8 cellular contexts compared by ENCODE assay signal in the genomic region with DNA sequence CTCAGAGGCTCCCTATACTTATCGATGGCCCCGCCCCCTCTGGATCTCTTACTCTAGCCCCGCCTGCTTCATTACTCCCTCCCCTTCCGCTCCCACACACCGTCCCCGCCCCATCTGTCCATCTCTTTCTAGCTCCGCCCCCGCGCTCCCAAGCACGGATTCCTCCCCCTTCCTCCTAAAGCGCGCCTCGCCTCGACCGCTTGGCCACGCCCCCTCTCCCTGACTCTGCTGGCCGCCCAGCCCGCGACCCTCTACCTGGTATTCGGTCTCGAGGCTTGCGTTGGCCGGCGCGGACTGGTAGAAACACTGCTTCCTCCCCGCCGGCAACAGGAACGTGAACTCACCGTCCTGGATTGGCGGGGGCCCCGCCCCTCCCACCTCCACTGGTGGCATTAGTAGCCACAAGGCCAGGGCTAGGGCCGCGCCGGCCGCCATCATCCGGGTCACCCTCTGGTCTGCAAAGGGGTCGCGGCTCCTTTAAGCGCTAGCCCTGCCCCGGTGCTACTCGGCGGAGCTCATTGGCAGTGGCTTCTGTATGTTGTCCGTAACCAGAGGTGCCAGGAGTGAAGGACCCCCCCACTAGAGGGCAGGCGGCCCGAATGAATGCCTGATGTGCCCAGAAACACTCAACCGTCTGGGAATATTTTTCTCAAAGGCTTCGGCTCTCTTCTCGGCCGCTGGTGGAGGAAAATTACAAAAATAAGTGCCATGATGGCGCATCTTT. TPM values are rescaled to one million over a fixed set of nuclear protein-coding genes. Genes with fewer than 3 reads are reported as not detected.
A peak's percentile ranks its signal among the peaks of the same experiment; 100 is the strongest.
DNase-seq lines count a peak whose midpoint lies in the region; ATAC-seq and TF ChIP-seq lines count a peak whose summit lies in the region.

A gene with protein sequence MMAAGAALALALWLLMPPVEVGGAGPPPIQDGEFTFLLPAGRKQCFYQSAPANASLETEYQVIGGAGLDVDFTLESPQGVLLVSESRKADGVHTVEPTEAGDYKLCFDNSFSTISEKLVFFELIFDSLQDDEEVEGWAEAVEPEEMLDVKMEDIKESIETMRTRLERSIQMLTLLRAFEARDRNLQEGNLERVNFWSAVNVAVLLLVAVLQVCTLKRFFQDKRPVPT (minus strand): TSS at position 459 of the 724 bp plus-strand sequence. CDS start 21 bp downstream, at position 438.

- ATAC-seq in GM19372 (IDR thresholded peaks at IDR 0.05; ENCODE audit: low read depth, unreplicated experiment), result peak; percentile 74
- ATAC-seq in HG03571 (IDR thresholded peaks at IDR 0.05; ENCODE audit: unreplicated experiment), result peak; percentile 68

- peaks cover 11% of the 10 kb centered on the region for H3K4me1 Mint-ChIP-seq in CD14-positive monocyte

- peak within 1 kb of the TSS; percentile 72 to 75 for H3K9ac ChIP-seq in liver (ENCODE audit: low read depth in 1 of 2, low read length in 2 of 2)

- H3K27ac Mint-ChIP-seq in CD14-positive monocyte, result peak within 1 kb of the TSS; percentile 97 to 100 (median 99)

- WGBS in liver, result under 1% methylated on average over 50 of the region's 50 CpGs

- peak within 1 kb of the TSS; percentile 58 to 97 (median 83) for H3K4me3 ChIP-seq in dorsolateral prefrontal cortex
- H3K4me3 ChIP-seq in liver (ENCODE audit: low read depth in 1 of 3, low read length in 3 of 3), result peak within 1 kb of the TSS; percentile 69 to 97 (median 86)

- TF ChIP-seq RAD21 in liver (IDR thresholded peaks at IDR 0.05), result peak; percentile 28 to 43

- TF ChIP-seq CTCF in CD14-positive monocyte (IDR thresholded peaks at IDR 0.05) (no peak), dorsolateral prefrontal cortex (IDR thresholded peaks at IDR 0.05 in 54 of 56, conservative IDR thresholded peaks at IDR 0.05 in 2 of 56; ENCODE audit: low read depth in 1 of 56, partially characterized antibody in 56 of 56) (peak in 53 of 56 donors; percentile 27 to 77 (median 49)), liver (IDR thresholded peaks at IDR 0.05; ENCODE audit: low read depth, low read length, missing input control) (no peak)

- H3K4me3 Mint-ChIP-seq in CD14-positive monocyte, result peak within 1 kb of the TSS; percentile 93 to 95

- H3K27me3 ChIP-seq in dorsolateral prefrontal cortex (no peaks in the 10 kb centered on the region), liver (ENCODE audit: control insufficient read depth in 4 of 4, insufficient read depth in 4 of 4, low read length in 3 of 4) (no peaks in the 10 kb centered on the region)

- H3K27me3 Mint-ChIP-seq in CD14-positive monocyte (ENCODE audit: low read depth in 3 of 3), result peaks cover 0 to 9% (median 3%) of the 10 kb centered on the region in 3 donors

- H3K9me3 Mint-ChIP-seq in CD14-positive monocyte, result peaks cover 2 to 11% (median 7%) of the 10 kb centered on the region in 7 donors

- no peaks in the 10 kb centered on the region for H3K9me3 ChIP-seq in liver (ENCODE audit: control insufficient read depth in 4 of 4, low read length in 3 of 4)

- DNase-seq in CD14-positive monocyte (ENCODE audit: low spot score) (peak; percentile 99), NCI-H82 (lab: John Stamatoyannopoulos, UW) (peak; percentile 100), dorsolateral prefrontal cortex (peak; percentile 94 to 100 (median 99))
- DNase-seq in activated CD4-positive, alpha-beta T cell treated with anti-CD3 and anti-CD28 coated beads, Interleukin-2, amount 50 U/mL, for 48 hours, result peak; percentile 99
- DNase-seq in stimulated activated CD4-positive, alpha-beta T cell treated with anti-CD3 and anti-CD28 coated beads, Interleukin-4, amount 100 ng/mL, for 24 hours, result peak; percentile 97

- H3K36me3 ChIP-seq in liver (ENCODE audit: control insufficient read depth in 4 of 4, insufficient read depth in 3 of 4, low read depth in 1 of 4, low read length in 3 of 4), result peaks cover 5 to 20% (median 8%) of the 10 kb centered on the region in 4 donors

- peak within 1 kb of the TSS; percentile 88 to 100 (median 99) for H3K27ac ChIP-seq in dorsolateral prefrontal cortex
- H3K27ac ChIP-seq in liver (ENCODE audit: low read depth in 1 of 2, low read length in 2 of 2), result peak within 1 kb of the TSS; percentile 95 to 99

- peaks cover 0 to 18% (median 10%) of the 10 kb centered on the region in 4 donors for H3K4me1 ChIP-seq in liver (ENCODE audit: control insufficient read depth in 4 of 4, insufficient read depth in 4 of 4, low read length in 3 of 4)

- H3K36me3 Mint-ChIP-seq in CD14-positive monocyte, result peaks cover 13 to 27% of the 10 kb centered on the region in 2 donors

- intact Hi-C loops in CD14-positive monocyte (cut with micrococcal nuclease), result loop anchor here (2.0 to 5.0 kb wide), 2 partner anchors 36 to 269 kb away; partner anchors contain the start of genes CARM1 (in 1 of the 2) and KRI1 (in 1 of the 2)
- intact Hi-C loops in dorsolateral prefrontal cortex (cut with DNase I), result loop anchor here (2.0 to 5.0 kb wide), 3 partner anchors 31 to 119 kb away; partner anchors contain the start of genes CARM1 (in 1 of the 2) and DNM2 (in 1 of the 2)

TF ChIP-seq in liver, 16 proteins besides CTCF, POLR2A, EP300 and RAD21:
- peak; percentile 78 for TF ChIP-seq SP1 (IDR thresholded peaks at IDR 0.05)
- TF ChIP-seq NR2F2 (IDR thresholded peaks at IDR 0.05), result peak; percentile 62
- TF ChIP-seq FOXA2 (IDR thresholded peaks at IDR 0.05), result peak; percentile 9
- TF ChIP-seq, protein P1, sequence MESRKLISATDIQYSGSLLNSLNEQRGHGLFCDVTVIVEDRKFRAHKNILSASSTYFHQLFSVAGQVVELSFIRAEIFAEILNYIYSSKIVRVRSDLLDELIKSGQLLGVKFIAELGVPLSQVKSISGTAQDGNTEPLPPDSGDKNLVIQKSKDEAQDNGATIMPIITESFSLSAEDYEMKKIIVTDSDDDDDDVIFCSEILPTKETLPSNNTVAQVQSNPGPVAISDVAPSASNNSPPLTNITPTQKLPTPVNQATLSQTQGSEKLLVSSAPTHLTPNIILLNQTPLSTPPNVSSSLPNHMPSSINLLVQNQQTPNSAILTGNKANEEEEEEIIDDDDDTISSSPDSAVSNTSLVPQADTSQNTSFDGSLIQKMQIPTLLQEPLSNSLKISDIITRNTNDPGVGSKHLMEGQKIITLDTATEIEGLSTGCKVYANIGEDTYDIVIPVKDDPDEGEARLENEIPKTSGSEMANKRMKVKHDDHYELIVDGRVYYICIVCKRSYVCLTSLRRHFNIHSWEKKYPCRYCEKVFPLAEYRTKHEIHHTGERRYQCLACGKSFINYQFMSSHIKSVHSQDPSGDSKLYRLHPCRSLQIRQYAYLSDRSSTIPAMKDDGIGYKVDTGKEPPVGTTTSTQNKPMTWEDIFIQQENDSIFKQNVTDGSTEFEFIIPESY (IDR thresholded peaks at IDR 0.05), result no peak
- peak in 1 of 2 donors; percentile 42 for TF ChIP-seq JUND (IDR thresholded peaks at IDR 0.05)
- no peak for TF ChIP-seq RXRA (IDR thresholded peaks at IDR 0.05)
- no peak for TF ChIP-seq MAX (IDR thresholded peaks at IDR 0.05)
- TF ChIP-seq GABPA (IDR thresholded peaks at IDR 0.05 in 1 of 2, conservative IDR thresholded peaks at IDR 0.05 in 1 of 2), result peak in 1 of 2 donors; percentile 71
- TF ChIP-seq TAF1 (conservative IDR thresholded peaks at IDR 0.05), result peak; percentile 36
- TF ChIP-seq HNF4A (conservative IDR thresholded peaks at IDR 0.05), result no peak
- peak in 1 of 2 donors; percentile 12 for TF ChIP-seq EGR1 (IDR thresholded peaks at IDR 0.05; ENCODE audit: low read depth in 2 of 2)
- TF ChIP-seq YY1 (IDR thresholded peaks at IDR 0.05), result peak; percentile 95
- TF ChIP-seq, protein P2, sequence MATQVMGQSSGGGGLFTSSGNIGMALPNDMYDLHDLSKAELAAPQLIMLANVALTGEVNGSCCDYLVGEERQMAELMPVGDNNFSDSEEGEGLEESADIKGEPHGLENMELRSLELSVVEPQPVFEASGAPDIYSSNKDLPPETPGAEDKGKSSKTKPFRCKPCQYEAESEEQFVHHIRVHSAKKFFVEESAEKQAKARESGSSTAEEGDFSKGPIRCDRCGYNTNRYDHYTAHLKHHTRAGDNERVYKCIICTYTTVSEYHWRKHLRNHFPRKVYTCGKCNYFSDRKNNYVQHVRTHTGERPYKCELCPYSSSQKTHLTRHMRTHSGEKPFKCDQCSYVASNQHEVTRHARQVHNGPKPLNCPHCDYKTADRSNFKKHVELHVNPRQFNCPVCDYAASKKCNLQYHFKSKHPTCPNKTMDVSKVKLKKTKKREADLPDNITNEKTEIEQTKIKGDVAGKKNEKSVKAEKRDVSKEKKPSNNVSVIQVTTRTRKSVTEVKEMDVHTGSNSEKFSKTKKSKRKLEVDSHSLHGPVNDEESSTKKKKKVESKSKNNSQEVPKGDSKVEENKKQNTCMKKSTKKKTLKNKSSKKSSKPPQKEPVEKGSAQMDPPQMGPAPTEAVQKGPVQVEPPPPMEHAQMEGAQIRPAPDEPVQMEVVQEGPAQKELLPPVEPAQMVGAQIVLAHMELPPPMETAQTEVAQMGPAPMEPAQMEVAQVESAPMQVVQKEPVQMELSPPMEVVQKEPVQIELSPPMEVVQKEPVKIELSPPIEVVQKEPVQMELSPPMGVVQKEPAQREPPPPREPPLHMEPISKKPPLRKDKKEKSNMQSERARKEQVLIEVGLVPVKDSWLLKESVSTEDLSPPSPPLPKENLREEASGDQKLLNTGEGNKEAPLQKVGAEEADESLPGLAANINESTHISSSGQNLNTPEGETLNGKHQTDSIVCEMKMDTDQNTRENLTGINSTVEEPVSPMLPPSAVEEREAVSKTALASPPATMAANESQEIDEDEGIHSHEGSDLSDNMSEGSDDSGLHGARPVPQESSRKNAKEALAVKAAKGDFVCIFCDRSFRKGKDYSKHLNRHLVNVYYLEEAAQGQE (IDR thresholded peaks at IDR 0.05), result peak; percentile 83
- TF ChIP-seq FOXA1 (IDR thresholded peaks at IDR 0.05), result peak; percentile 45
- no peak for TF ChIP-seq HNF4G (IDR thresholded peaks at IDR 0.05)
- TF ChIP-seq, protein P3, sequence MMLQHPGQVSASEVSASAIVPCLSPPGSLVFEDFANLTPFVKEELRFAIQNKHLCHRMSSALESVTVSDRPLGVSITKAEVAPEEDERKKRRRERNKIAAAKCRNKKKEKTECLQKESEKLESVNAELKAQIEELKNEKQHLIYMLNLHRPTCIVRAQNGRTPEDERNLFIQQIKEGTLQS (IDR thresholded peaks at IDR 0.05), result no peak

RNA-seq across cellular contexts. Expression of the gene that starts here (rescaled TPM):
- polyA plus RNA-seq in CD14-positive monocyte (10 to 100 TPM; 51.3 to 56.7 TPM), liver (10 to 100 TPM; 28.4 to 34.7 TPM)
- total RNA-seq in dorsolateral prefrontal cortex (10 to 100 TPM in 109 of 120 experiments, 1 to 10 TPM in 11; 7.7 to 25.1 (median 13.0) TPM), liver (10 to 100 TPM; 17.8 to 24.7 TPM)

Comparison
In these comparisons a context has a peak if more than half of its experiments do, and no peak if none do; other contexts are left out.
1. Peak in every context shown above with its lines: DNase-seq, ATAC-seq, H3K4me3 ChIP-seq and H3K27ac ChIP-seq.
2. CTCF ChIP-seq: peak in dorsolateral prefrontal cortex (53 of 56); none in CD14-positive monocyte (single experiment) and liver (single experiment).